ENCODE assay signal across 17 cellular contexts in genomic region chr1:205743977-205744376, GRCh38. TPM values are rescaled to one million over a fixed set of nuclear protein-coding genes. Genes with fewer than 3 reads are reported as not detected.
DNase-seq lines count a peak whose midpoint lies in the region; ATAC-seq lines count a peak whose summit lies in the region.
"Had no signal": no experiment of that assay in that cellular context is flagged by ENCODE, and none has a peak within 500 bp of the region (broad histone marks: within the 10 kb centered on the region; RNA-seq: fewer than 3 reads in every experiment).

No MANE protein-coding gene starts in this region.

- peaks cover 42% of the 10 kb centered on the region for H3K4me1 ChIP-seq in HUES48 (ENCODE audit: control insufficient read depth, insufficient read depth, low read length)

- DNase-seq in activated CD4-positive, alpha-beta T cell treated with anti-CD3 and anti-CD28 coated beads for 36 hours, result no peak
- DNase-seq in activated CD4-positive, alpha-beta T cell treated with anti-CD3 and anti-CD28 coated beads, Interleukin-2, amount 50 U/mL, for 4 hours, result no peak
- DNase-seq in activated naive CD8-positive, alpha-beta T cell treated with anti-CD3 and anti-CD28 coated beads for 36 hours, result no peak
- no peak for DNase-seq in naive thymus-derived CD8-positive, alpha-beta T cell
- DNase-seq in activated T-cell treated with anti-CD3 and anti-CD28 coated beads for 4 hours, result no peak
- DNase-seq: 8988T; activated T-cell treated with anti-CD3 and anti-CD28 coated beads, Interleukin-2, amount 50 U/mL, for 4 hours; anterior cingulate cortex; CD4-positive, CD25-positive, alpha-beta regulatory T cell; cortex of kidney; hypothalamus; NCI-H1105; stimulated activated CD4-positive, alpha-beta T cell treated with anti-CD3 and anti-CD28 coated beads, Interleukin-4, amount 100 ng/mL, for 24 hours; SW 1271 had no signal

- H3K36me3 Mint-ChIP-seq in activated CD4-positive, alpha-beta T cell treated with anti-CD3 and anti-CD28 coated beads for 36 hours (ENCODE audit: low read depth), result peaks cover 38% of the 10 kb centered on the region
- H3K36me3 Mint-ChIP-seq in activated naive CD8-positive, alpha-beta T cell treated with anti-CD3 and anti-CD28 coated beads for 36 hours, result peaks cover 37% of the 10 kb centered on the region
- H3K36me3 Mint-ChIP-seq in naive thymus-derived CD8-positive, alpha-beta T cell, result peaks cover 0 to 30% (median 0%) of the 10 kb centered on the region in 3 donors

- no peaks in the 10 kb centered on the region for H3K9me3 ChIP-seq in HUES48 (ENCODE audit: control insufficient read depth, insufficient read depth, low read length)

- no peaks in the 10 kb centered on the region for H3K27me3 Mint-ChIP-seq in activated CD4-positive, alpha-beta T cell treated with anti-CD3 and anti-CD28 coated beads for 36 hours
- H3K27me3 Mint-ChIP-seq in activated naive CD8-positive, alpha-beta T cell treated with anti-CD3 and anti-CD28 coated beads for 36 hours, result no peaks in the 10 kb centered on the region
- H3K27me3 Mint-ChIP-seq in naive thymus-derived CD8-positive, alpha-beta T cell, result no peaks in the 10 kb centered on the region

- H3K27ac Mint-ChIP-seq in activated CD4-positive, alpha-beta T cell treated with anti-CD3 and anti-CD28 coated beads for 36 hours, result peak overlapping the region; percentile 23
- H3K27ac Mint-ChIP-seq in activated naive CD8-positive, alpha-beta T cell treated with anti-CD3 and anti-CD28 coated beads for 36 hours, result peak overlapping the region; percentile 60
- H3K27ac Mint-ChIP-seq in naive thymus-derived CD8-positive, alpha-beta T cell, result peak overlapping the region in 7 of 10 donors; percentile 5 to 46 (median 17)

- POLR2A ChIA-PET in activated CD4-positive, alpha-beta T cell treated with anti-CD3 and anti-CD28 coated beads for 36 hours (lab: Charles Lee), result no interaction called here
- POLR2A ChIA-PET in naive thymus-derived CD8-positive, alpha-beta T cell (lab: Charles Lee), result no interaction called here

- peak overlapping the region; percentile 16 for H3K27ac ChIP-seq in HUES48 (ENCODE audit: low read depth, low read length)

- H3K4me3 ChIP-seq in HUES48 (ENCODE audit: low read depth, low read length), result peak overlapping the region; percentile 30; the same call in 1 of the 2 replicates

- H3K4me1 Mint-ChIP-seq in activated CD4-positive, alpha-beta T cell treated with anti-CD3 and anti-CD28 coated beads for 36 hours, result peaks cover 62% of the 10 kb centered on the region
- H3K4me1 Mint-ChIP-seq in activated naive CD8-positive, alpha-beta T cell treated with anti-CD3 and anti-CD28 coated beads for 36 hours, result peaks cover 56% of the 10 kb centered on the region
- H3K4me1 Mint-ChIP-seq in naive thymus-derived CD8-positive, alpha-beta T cell, result peaks cover 22 to 76% (median 67%) of the 10 kb centered on the region in 4 donors

- no peaks in the 10 kb centered on the region for H3K27me3 ChIP-seq in HUES48 (ENCODE audit: control insufficient read depth, insufficient read depth, low read length)

- no peak overlapping the region for H3K9ac ChIP-seq in HUES48 (ENCODE audit: low read depth, low read length)

- no peak for ATAC-seq in activated CD4-positive, alpha-beta T cell treated with anti-CD3 and anti-CD28 coated beads for 36 hours
- no peak for ATAC-seq in naive thymus-derived CD8-positive, alpha-beta T cell
- ATAC-seq in GM18907 (IDR thresholded peaks at IDR 0.05; ENCODE audit: unreplicated experiment) (no peak), HG03460 (IDR thresholded peaks at IDR 0.05; ENCODE audit: unreplicated experiment) (no peak)
- ATAC-seq: activated T-cell treated with anti-CD3 and anti-CD28 coated beads, Interleukin-2, amount 50 U/mL, for 4 hours had no signal

- H3K36me3 ChIP-seq in HUES48 (ENCODE audit: control insufficient read depth, insufficient read depth, low read length), result peaks cover 34% of the 10 kb centered on the region

- intact Hi-C loops in activated CD4-positive, alpha-beta T cell treated with anti-CD3 and anti-CD28 coated beads for 36 hours (cut with DNase I, micrococcal nuclease), result no loop called here

- CTCF ChIA-PET in activated CD4-positive, alpha-beta T cell treated with anti-CD3 and anti-CD28 coated beads for 36 hours (lab: Charles Lee), result interaction anchor here (0.6 to 0.7 kb wide), 2 partner anchors 87 to 154 kb away, joined by 3 to 4 read pairs; no protein-coding TSS in a partner anchor

- H3K4me3 Mint-ChIP-seq in activated CD4-positive, alpha-beta T cell treated with anti-CD3 and anti-CD28 coated beads for 36 hours, result no peak overlapping the region
- H3K4me3 Mint-ChIP-seq in activated naive CD8-positive, alpha-beta T cell treated with anti-CD3 and anti-CD28 coated beads for 36 hours, result no peak overlapping the region
- H3K4me3 Mint-ChIP-seq in naive thymus-derived CD8-positive, alpha-beta T cell, result peak overlapping the region in 1 of 10 donors; percentile 62
- H3K4me3 Mint-ChIP-seq: activated T-cell treated with anti-CD3 and anti-CD28 coated beads, Interleukin-2, amount 50 U/mL, for 4 hours had no signal

- no peaks in the 10 kb centered on the region for H3K9me3 Mint-ChIP-seq in activated CD4-positive, alpha-beta T cell treated with anti-CD3 and anti-CD28 coated beads for 36 hours (ENCODE audit: low read depth)
- H3K9me3 Mint-ChIP-seq in activated naive CD8-positive, alpha-beta T cell treated with anti-CD3 and anti-CD28 coated beads for 36 hours, result no peaks in the 10 kb centered on the region
- H3K9me3 Mint-ChIP-seq in naive thymus-derived CD8-positive, alpha-beta T cell, result no peaks in the 10 kb centered on the region
- H3K9me3 Mint-ChIP-seq: activated T-cell treated with anti-CD3 and anti-CD28 coated beads, Interleukin-2, amount 50 U/mL, for 4 hours; CD4-positive, CD25-positive, alpha-beta regulatory T cell had no signal

RNA-seq across cellular contexts. Expression of gene NUCKS1, which starts 6.0 kb away (rescaled TPM):
- total RNA-seq in activated CD4-positive, alpha-beta T cell treated with anti-CD3 and anti-CD28 coated beads for 36 hours, result 100 to 1,000 TPM; 189 to 260 TPM
- 100 to 1,000 TPM; 174 TPM for total RNA-seq in activated naive CD8-positive, alpha-beta T cell treated with anti-CD3 and anti-CD28 coated beads for 36 hours
- total RNA-seq in naive thymus-derived CD8-positive, alpha-beta T cell, result 100 to 1,000 TPM; 110 to 115 TPM
- polyA plus RNA-seq in naive thymus-derived CD8-positive, alpha-beta T cell, result 10 to 100 TPM; 17.3 to 26.1 (median 18.6) TPM

RNA-seq across cellular contexts. Expression of gene RAB29, which starts 31.3 kb away (rescaled TPM):
- total RNA-seq in activated CD4-positive, alpha-beta T cell treated with anti-CD3 and anti-CD28 coated beads for 36 hours, result 10 to 100 TPM; 29.3 to 29.4 TPM
- 10 to 100 TPM; 31.0 to 31.7 TPM for total RNA-seq in activated naive CD8-positive, alpha-beta T cell treated with anti-CD3 and anti-CD28 coated beads for 36 hours
- 10 to 100 TPM; 50.2 to 50.3 TPM for total RNA-seq in naive thymus-derived CD8-positive, alpha-beta T cell
- polyA plus RNA-seq in naive thymus-derived CD8-positive, alpha-beta T cell, result 100 to 1,000 TPM in 1 of 3 donors, 10 to 100 TPM in 2; 71.3 to 113 (median 84.6) TPM
